8 cellular contexts compared by ENCODE assay signal in the genomic region with DNA sequence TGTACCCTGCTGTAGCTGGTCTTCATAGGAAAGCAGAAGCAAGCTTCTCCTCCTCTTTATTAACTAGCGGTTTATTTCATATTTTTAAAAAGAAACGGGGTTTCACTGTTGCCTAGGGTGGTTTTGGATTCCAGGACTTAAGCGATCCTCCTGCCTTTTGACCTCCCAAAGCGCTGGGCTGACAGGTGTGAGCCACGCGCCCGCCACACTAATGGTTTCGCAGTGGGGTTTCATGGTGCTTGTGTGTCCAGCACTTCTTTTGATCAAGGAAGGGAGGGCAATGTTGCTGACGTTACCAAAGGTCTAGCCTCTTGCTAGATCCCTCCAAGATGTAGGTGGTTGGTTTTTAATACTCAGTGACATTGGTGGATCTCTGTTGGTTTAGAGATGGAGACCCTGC. TPM values are rescaled to one million over a fixed set of nuclear protein-coding genes. Genes with fewer than 3 reads are reported as not detected.
DNase-seq lines count a peak whose midpoint lies in the region; TF ChIP-seq lines count a peak whose summit lies in the region.

No MANE protein-coding gene starts in this region.

- no peak overlapping the region for H3K27ac ChIP-seq in WERI-Rb-1
- peak overlapping the region; percentile 89 for H3K27ac ChIP-seq in right atrium auricular region
- H3K27ac ChIP-seq in spleen = peak overlapping the region in 7 of 8 donors; percentile 84 to 95 (median 91)

- DNase-seq in NCI-H1417 (lab: John Stamatoyannopoulos, UW) (peak in 2 of 3 experiments; percentile 14 to 35), NCI-H1417 treated with DMSO at 0.1 percent for 48 hours (lab: John Stamatoyannopoulos, UW) (no peak), WERI-Rb-1 (no peak), right atrium auricular region (ENCODE audit: low spot score) (no peak), spleen (peak; percentile 59), NCI-H2227 (lab: John Stamatoyannopoulos, UW; ENCODE audit: unreplicated experiment) (no peak), KG1 (lab: John Stamatoyannopoulos, UW) (no peak), medulla oblongata (ENCODE audit: extremely low spot score) (no peak)

- TF ChIP-seq CTCF in WERI-Rb-1 (IDR thresholded peaks at IDR 0.05; ENCODE audit: low read depth, low read length) (no peak), right atrium auricular region (IDR thresholded peaks at IDR 0.05) (no peak), spleen (IDR thresholded peaks at IDR 0.05 in 8 of 11, conservative IDR thresholded peaks at IDR 0.05 in 3 of 11) (no peak)

- TF ChIP-seq POLR2A in spleen (IDR thresholded peaks at IDR 0.05) = no peak

- intact Hi-C loops in spleen (cut with DNase I; ENCODE audit: low total_unique reads) = loop anchor here (10.0 kb wide), 1 partner anchor 54 kb away; the partner anchor contains the start of gene UVSSA

- no peaks in the 10 kb centered on the region for H3K27me3 ChIP-seq in WERI-Rb-1 (ENCODE audit: insufficient read depth, low read depth, severe bottlenecking)
- H3K27me3 ChIP-seq in right atrium auricular region = no peaks in the 10 kb centered on the region
- no peaks in the 10 kb centered on the region for H3K27me3 ChIP-seq in spleen (replicated peaks in 1 of 7)

- peak overlapping the region; percentile 86 for H3K4me3 ChIP-seq in WERI-Rb-1 (ENCODE audit: low read depth, low read length)
- peak overlapping the region; percentile 92 to 96 for H3K4me3 ChIP-seq in right atrium auricular region
- H3K4me3 ChIP-seq in spleen = peak overlapping the region; percentile 64 to 97 (median 90)

- peaks cover 5% of the 10 kb centered on the region for H3K9me3 ChIP-seq in WERI-Rb-1 (ENCODE audit: severe bottlenecking)
- H3K9me3 ChIP-seq in right atrium auricular region = no peaks in the 10 kb centered on the region
- peaks cover 0 to 5% (median 4%) of the 10 kb centered on the region in 8 donors for H3K9me3 ChIP-seq in spleen

- H3K4me1 ChIP-seq in right atrium auricular region (peaks cover 0 to 56% of the 10 kb centered on the region in 2 donors), spleen (peaks cover 44 to 69% (median 60%) of the 10 kb centered on the region in 6 donors)

- H3K36me3 ChIP-seq in WERI-Rb-1 (peaks cover 39% of the 10 kb centered on the region), right atrium auricular region (no peaks in the 10 kb centered on the region), spleen (peaks cover 0 to 18% (median 0%) of the 10 kb centered on the region in 6 donors)

- WGBS in spleen, 5 donors = 66 to 76% (median 71%) methylated on average over 9 of the region's 9 CpGs

RNA-seq across cellular contexts. Expression of gene MAEA, which starts 1.4 kb away (rescaled TPM):
- 10 to 100 TPM; 46.0 to 51.7 TPM for total RNA-seq in right atrium auricular region
- total RNA-seq in spleen = 100 to 1,000 TPM in 1 of 7 donors, 10 to 100 TPM in 6; 64.3 to 112 (median 85.6) TPM
- 10 to 100 TPM; 46.6 to 76.5 (median 58.8) TPM for polyA plus RNA-seq in spleen

RNA-seq across cellular contexts. Expression of gene CTBP1, which starts 42.2 kb away (rescaled TPM):
- total RNA-seq in right atrium auricular region (100 to 1,000 TPM; 104 to 140 TPM), spleen (100 to 1,000 TPM; 162 to 226 (median 196) TPM)
- 100 to 1,000 TPM; 101 to 176 (median 123) TPM for polyA plus RNA-seq in spleen

RNA-seq across cellular contexts. Expression of gene UVSSA, which starts 55.9 kb away (rescaled TPM):
- total RNA-seq in right atrium auricular region (1 to 10 TPM; 4.4 to 7.5 TPM), spleen (10 to 100 TPM; 23.9 to 54.0 (median 37.1) TPM)
- polyA plus RNA-seq in spleen = 10 to 100 TPM in 2 of 3 donors, 1 to 10 TPM in 1; 3.0 to 15.5 (median 10.3) TPM

Comparison
In these comparisons a context has a peak if more than half of its experiments do, and no peak if none do; other contexts are left out.
1. DNase-seq: peak in NCI-H1417 (2 of 3) and spleen (single experiment); none in NCI-H1417 treated with DMSO at 0.1 percent for 48 hours (single experiment), WERI-Rb-1 (single experiment), right atrium auricular region (single experiment), NCI-H2227 (single experiment), KG1 (single experiment) and medulla oblongata (single experiment).
2. Peak in every context shown above with its lines, with median percentiles within 50 percentile points of each other: H3K4me3 ChIP-seq.